ENCODE assay signal across 21 cellular contexts in genomic region chr9:1453636-1454035, GRCh38.
DNase-seq lines count a peak whose midpoint lies in the region; ATAC-seq, FAIRE-seq and TF ChIP-seq lines count a peak whose summit lies in the region.
"Had no signal": no experiment of that assay in that cellular context is flagged by ENCODE, and none has a peak within 500 bp of the region (broad histone marks: within the 10 kb centered on the region; RNA-seq: fewer than 3 reads in every experiment).

No MANE protein-coding gene starts in this region.

- no peaks in the 10 kb centered on the region for H3K79me2 ChIP-seq in HepG2 (ENCODE audit: insufficient read depth, low read length)

- BruUV-seq in HepG2 (replicated peaks; lab: Mats Ljungman, UMichigan), result no TSS peak

- H3K9me3 Mint-ChIP-seq in CD8-positive, alpha-beta memory T cell, result peaks cover 0 to 8% (median 0%) of the 10 kb centered on the region in 5 donors

- TF ChIP-seq CTCF in HepG2 (CRISPR knock-in tag; IDR thresholded peaks at IDR 0.05) (0 out of 2 replicates have a peak, but pooled peaks have one; percentile 16), right lobe of liver (IDR thresholded peaks at IDR 0.05) (no peak), bronchial epithelial cell (IDR thresholded peaks at IDR 0.05; ENCODE audit: insufficient read depth, low read length, severe bottlenecking) (peak; percentile 12)

- FAIRE-seq in HepG2 (lab: Jason Lieb, UNC), result no peak
- no peak for FAIRE-seq in bronchial epithelial cell (lab: Jason Lieb, UNC)
- FAIRE-seq: D721Med, HTR-8/SVneo had no signal

- ATAC-seq in HepG2 (peak; percentile 81), right lobe of liver (no peak)
- ATAC-seq: Panc1 had no signal

- no peak for TF ChIP-seq EP300 in HepG2 (IDR thresholded peaks at IDR 0.05; ENCODE audit: low read depth in 2 of 2, low read length in 2 of 2)
- TF ChIP-seq EP300 in HepG2 (CRISPR knock-in tag; IDR thresholded peaks at IDR 0.05; ENCODE audit: borderline replicate concordance), result no peak

- H3K36me3 ChIP-seq in HepG2 (replicated peaks in 1 of 2; ENCODE audit: control insufficient read depth in 1 of 2, insufficient read depth in 2 of 2, low read length in 2 of 2) (no peaks in the 10 kb centered on the region), right lobe of liver (no peaks in the 10 kb centered on the region), bronchial epithelial cell (ENCODE audit: control insufficient read depth, insufficient read depth, low read length) (no peaks in the 10 kb centered on the region)
- no peaks in the 10 kb centered on the region for H3K36me3 ChIP-seq in CD8-positive, alpha-beta memory T cell (ENCODE audit: insufficient read depth, low read length)
- H3K36me3 ChIP-seq: BLaER1 treated with 17β-estradiol and CSF1 and Interleukin-3, amounts not matched to agents 10 nM and 100 nM; SJCRH30 had no signal

- in situ Hi-C loops in HepG2 (cut with HindIII; ENCODE audit: extremely low pct_ligation_motif_present, low pct_unique_long_range_greater_than_20kb), result loop anchor here (25.0 kb wide), 1 partner anchor 384 kb away; no protein-coding TSS in a partner anchor

- H3K4me3 ChIP-seq in HepG2 (replicated peaks in 1 of 3; ENCODE audit: insufficient read depth in 1 of 3, low read depth in 2 of 3, low read length in 3 of 3) (no peak overlapping the region), right lobe of liver (no peak overlapping the region), bronchial epithelial cell (ENCODE audit: low read depth, low read length) (no peak overlapping the region)
- H3K4me3 ChIP-seq in CD8-positive, alpha-beta memory T cell (ENCODE audit: low read length), result no peak overlapping the region
- H3K4me3 ChIP-seq: BLaER1 treated with 17β-estradiol and CSF1 and Interleukin-3, amounts not matched to agents 10 nM and 100 nM; SJCRH30 had no signal

- TF ChIP-seq RAD21 in HepG2 (CRISPR knock-in tag; IDR thresholded peaks at IDR 0.05), result no peak

- CTCF ChIA-PET in HepG2 (lab: Yijun Ruan, JAX; ENCODE audit: low intra/inter-chr PET ratio, low total read pairs), result no interaction called here
- CTCF ChIA-PET in CD8-positive, alpha-beta memory T cell (lab: Charles Lee), result no interaction called here

- DNase-seq in HepG2 (ENCODE audit: low spot score), result peak; percentile 3
- DNase-seq in right lobe of liver, result no peak
- no peak for DNase-seq in bronchial epithelial cell (ENCODE audit: low read depth)
- peak; percentile 32 for DNase-seq in iPS-NIHi11 (ENCODE audit: low spot score)
- DNase-seq in CD8-positive, alpha-beta memory T cell, result no peak
- DNase-seq in dedifferentiated amniotic fluid mesenchymal stem cell (ENCODE audit: extremely low spot score), result no peak
- no peak for DNase-seq in foreskin melanocyte
- DNase-seq: DMS79 treated with DMSO at 0.1 percent for 48 hours, HCEC 1CT, Kasumi-1, MM.1S, NCI-H1092 treated with DMSO at 0.1 percent for 48 hours, NCI-H146, NCI-H2029 treated with DMSO at 0.1 percent for 48 hours, NCI-H2227 treated with DMSO at 0.1 percent for 48 hours, NCI-H510A treated with DMSO at 0.1 percent for 48 hours, SJCRH30 had no signal

- no peak for TF ChIP-seq POLR2A in HepG2 (IDR thresholded peaks at IDR 0.05; ENCODE audit: insufficient read depth in 1 of 2, low read depth in 2 of 2, low read length in 2 of 2)
- TF ChIP-seq POLR2A in right lobe of liver (IDR thresholded peaks at IDR 0.05), result no peak

- peak overlapping the region; percentile 28 for H3K4me2 ChIP-seq in HepG2 (ENCODE audit: low read depth, low read length)

- 9% methylated on average over 4 of the region's 4 CpGs for WGBS in HepG2 (ENCODE audit: low lambda C conversion rate)
- WGBS in right lobe of liver (ENCODE audit: insufficient coverage, low coverage, low lambda C conversion rate, missing lambda C conversion rate), result 71% methylated on average over 3 of the region's 4 CpGs

- H3K27ac ChIP-seq in HepG2 (ENCODE audit: extremely low read length, insufficient read depth, low read length) (no peak overlapping the region), right lobe of liver (no peak overlapping the region)
- no peak overlapping the region for H3K27ac ChIP-seq in CD8-positive, alpha-beta memory T cell (ENCODE audit: low read depth, low read length)
- H3K27ac ChIP-seq: SJCRH30 had no signal

- peaks cover 21% of the 10 kb centered on the region for H3K4me1 ChIP-seq in HepG2 (ENCODE audit: insufficient read depth, low read length)
- no peaks in the 10 kb centered on the region for H3K4me1 ChIP-seq in right lobe of liver
- H3K4me1 ChIP-seq in CD8-positive, alpha-beta memory T cell (ENCODE audit: insufficient read depth, low read length), result no peaks in the 10 kb centered on the region

- H3K9me3 ChIP-seq in HepG2 (ENCODE audit: low read length), result no peaks in the 10 kb centered on the region
- no peaks in the 10 kb centered on the region for H3K9me3 ChIP-seq in right lobe of liver
- H3K9me3 ChIP-seq in CD8-positive, alpha-beta memory T cell (ENCODE audit: low read length), result no peaks in the 10 kb centered on the region
- H3K9me3 ChIP-seq: BLaER1 treated with 17β-estradiol and CSF1 and Interleukin-3, amounts not matched to agents 10 nM and 100 nM; SJCRH30 had no signal

- intact Hi-C loops in HepG2 (cut with micrococcal nuclease; ENCODE audit: unreplicated experiment) (no loop called here), right lobe of liver (cut with DNase I) (no loop called here)

- H3K27ac Mint-ChIP-seq in CD8-positive, alpha-beta memory T cell, result no peak overlapping the region

- peaks cover 3 to 12% of the 10 kb centered on the region in 2 donors for H3K27me3 Mint-ChIP-seq in CD8-positive, alpha-beta memory T cell

- no peak overlapping the region for H3K4me3 Mint-ChIP-seq in CD8-positive, alpha-beta memory T cell

- H3K4me1 Mint-ChIP-seq in CD8-positive, alpha-beta memory T cell, result no peaks in the 10 kb centered on the region

- no peaks in the 10 kb centered on the region for H4K20me1 ChIP-seq in HepG2 (ENCODE audit: insufficient read depth, low read length)
- H4K20me1 ChIP-seq: BLaER1 treated with 17β-estradiol and CSF1 and Interleukin-3, amounts not matched to agents 10 nM and 100 nM had no signal

- H3K27me3 ChIP-seq in HepG2 (ENCODE audit: control insufficient read depth in 1 of 2, insufficient read depth in 2 of 2, low read length in 2 of 2) (no peaks in the 10 kb centered on the region), right lobe of liver (no peaks in the 10 kb centered on the region), bronchial epithelial cell (ENCODE audit: control insufficient read depth, insufficient read depth, low read length) (no peaks in the 10 kb centered on the region)
- H3K27me3 ChIP-seq in CD8-positive, alpha-beta memory T cell (ENCODE audit: insufficient read depth, low read length, poor library complexity, severe bottlenecking), result no peaks in the 10 kb centered on the region
- H3K27me3 ChIP-seq: BLaER1 treated with 17β-estradiol and CSF1 and Interleukin-3, amounts not matched to agents 10 nM and 100 nM; SJCRH30 had no signal

- H3K9ac ChIP-seq in HepG2 (ENCODE audit: insufficient read depth, low read depth, low read length), result no peak overlapping the region
- H3K9ac ChIP-seq: BLaER1 treated with 17β-estradiol and CSF1 and Interleukin-3, amounts not matched to agents 10 nM and 100 nM had no signal

- H3K36me3 Mint-ChIP-seq in CD8-positive, alpha-beta memory T cell, result no peaks in the 10 kb centered on the region

- no peak overlapping the region for H2AFZ ChIP-seq in HepG2 (ENCODE audit: low read length)

- POLR2A ChIA-PET in HepG2 (lab: Yijun Ruan, JAX), result no interaction called here
- POLR2A ChIA-PET in CD8-positive, alpha-beta memory T cell (lab: Charles Lee), result no interaction called here

TF ChIP-seq in HepG2, 621 proteins besides CTCF, POLR2A, EP300 and RAD21 (continues in another document):
- TF ChIP-seq ZSCAN22 (CRISPR knock-in tag; IDR thresholded peaks at IDR 0.05) (no peak), GLI4 (CRISPR knock-in tag; IDR thresholded peaks at IDR 0.05; ENCODE audit: borderline replicate concordance) (no peak), ZNF280D (CRISPR knock-in tag; IDR thresholded peaks at IDR 0.05) (no peak), CHD2 (IDR thresholded peaks at IDR 0.05; ENCODE audit: low read depth, low read length) (no peak), ZFX (CRISPR knock-in tag; IDR thresholded peaks at IDR 0.05; ENCODE audit: low read depth) (no peak), ASH2L (IDR thresholded peaks at IDR 0.05; ENCODE audit: insufficient read length, low read depth, low read length) (no peak), GATAD1 (CRISPR knock-in tag; IDR thresholded peaks at IDR 0.05) (no peak)
- TF ChIP-seq, protein P1, sequence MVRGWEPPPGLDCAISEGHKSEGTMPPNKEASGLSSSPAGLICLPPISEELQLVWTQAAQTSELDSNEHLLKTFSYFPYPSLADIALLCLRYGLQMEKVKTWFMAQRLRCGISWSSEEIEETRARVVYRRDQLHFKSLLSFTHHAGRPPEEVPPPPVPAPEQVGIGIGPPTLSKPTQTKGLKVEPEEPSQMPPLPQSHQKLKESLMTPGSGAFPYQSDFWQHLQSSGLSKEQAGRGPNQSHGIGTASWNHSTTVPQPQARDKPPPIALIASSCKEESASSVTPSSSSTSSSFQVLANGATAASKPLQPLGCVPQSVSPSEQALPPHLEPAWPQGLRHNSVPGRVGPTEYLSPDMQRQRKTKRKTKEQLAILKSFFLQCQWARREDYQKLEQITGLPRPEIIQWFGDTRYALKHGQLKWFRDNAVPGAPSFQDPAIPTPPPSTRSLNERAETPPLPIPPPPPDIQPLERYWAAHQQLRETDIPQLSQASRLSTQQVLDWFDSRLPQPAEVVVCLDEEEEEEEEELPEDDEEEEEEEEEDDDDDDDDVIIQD (CRISPR knock-in tag; IDR thresholded peaks at IDR 0.05; ENCODE audit: low read depth), result no peak

Comparison
In these comparisons a context has a peak if more than half of its experiments do, and no peak if none do; other contexts are left out.
1. DNase-seq: peak in HepG2 (single experiment) and iPS-NIHi11 (single experiment); none in right lobe of liver (0 of 3), bronchial epithelial cell (single experiment), CD8-positive, alpha-beta memory T cell (0 of 5), dedifferentiated amniotic fluid mesenchymal stem cell (single experiment) and foreskin melanocyte (single experiment).
2. CTCF ChIP-seq: peak in HepG2 (single experiment) and bronchial epithelial cell (single experiment); none in right lobe of liver (0 of 4).